In the genomic region with DNA sequence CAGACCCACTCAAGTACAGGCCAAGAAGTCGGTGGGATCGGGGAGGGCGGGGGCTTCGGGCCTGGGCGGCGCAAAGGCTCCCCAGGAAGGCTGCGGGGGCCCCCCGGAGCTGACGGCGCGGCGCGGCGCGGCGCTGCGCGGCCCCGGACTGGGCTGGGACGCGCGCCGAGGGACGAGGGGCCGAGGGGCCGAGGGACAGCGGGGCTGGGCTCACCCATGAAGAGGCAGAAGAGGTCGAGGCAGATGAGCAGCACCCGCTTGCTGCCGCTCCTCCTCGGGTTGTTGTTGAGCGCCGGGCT, we compare ENCODE assay signal across 8 cellular contexts. TPM values are rescaled to one million over a fixed set of nuclear protein-coding genes. Genes with fewer than 3 reads are reported as not detected.
DNase-seq lines count a peak whose midpoint lies in the region; ATAC-seq, FAIRE-seq and TF ChIP-seq lines count a peak whose summit lies in the region.

No MANE protein-coding gene starts in this region.

- no peak for FAIRE-seq in GM12891 (lab: Jason Lieb, UNC)

- H4K20me1 ChIP-seq in PC-3 (ENCODE audit: low read length) = peaks cover 34% of the 10 kb centered on the region

- POLR2A ChIA-PET in PC-3 (lab: Charles Lee; ENCODE audit: unreplicated experiment) = interaction anchor here (1.5 kb wide), 1 partner anchor 9 kb away, joined by 3 read pairs; no protein-coding TSS in a partner anchor

- ATAC-seq in PC-3 (peak; percentile 9; the same call in 1 of the 2 replicates), esophagus mucosa (peak; percentile 46), GM18502 (IDR thresholded peaks at IDR 0.05; ENCODE audit: poor library complexity, unreplicated experiment) (no peak), HG02970 (IDR thresholded peaks at IDR 0.05; ENCODE audit: low FRiP score, unreplicated experiment) (no peak)

- peak overlapping the region; percentile 73 for H3K9ac ChIP-seq in PC-3 (ENCODE audit: low read length)

- no peaks in the 10 kb centered on the region for H3K36me3 Mint-ChIP-seq in neural crest cell (ENCODE audit: low read depth)

- TF ChIP-seq POLR2A in GM12891 (IDR thresholded peaks at IDR 0.05; ENCODE audit: low read depth, low read length) = no peak

- no peak for TF ChIP-seq CTCF in PC-3 (conservative IDR thresholded peaks at IDR 0.05; ENCODE audit: low read depth, low read length)
- no peak for TF ChIP-seq CTCF in neural crest cell (conservative IDR thresholded peaks at IDR 0.05)

- DNase-seq in GM12891 (ENCODE audit: insufficient read length, low spot score) = peak; percentile 31
- no peak for DNase-seq in PC-3
- DNase-seq in neural crest cell (ENCODE audit: low read depth, low spot score) = no peak
- DNase-seq in NCI-H146 treated with DMSO at 0.1 percent for 48 hours (lab: John Stamatoyannopoulos, UW; ENCODE audit: unreplicated experiment) = no peak
- DNase-seq in NCI-H526 (lab: John Stamatoyannopoulos, UW) = no peak

- H3K27me3 ChIP-seq in PC-3 (ENCODE audit: low read length) = no peaks in the 10 kb centered on the region

- BruUV-seq in PC-3 (replicated peaks; lab: Mats Ljungman, UMichigan) = no TSS peak

- peak overlapping the region; percentile 68 for H3K27ac ChIP-seq in PC-3 (ENCODE audit: low read length)

- H3K4me3 Mint-ChIP-seq in neural crest cell = peak overlapping the region; percentile 99

- peak overlapping the region; percentile 94 for H3K4me3 ChIP-seq in PC-3 (ENCODE audit: low read length)

- H3F3A ChIP-seq in PC-3 (ENCODE audit: low read length, unreplicated experiment) = no peaks in the 10 kb centered on the region

- H3K4me1 ChIP-seq in PC-3 (ENCODE audit: insufficient read depth, low read length) = peaks cover 33% of the 10 kb centered on the region

- H2AFZ ChIP-seq in PC-3 (ENCODE audit: low read length) = peak overlapping the region; percentile 94

- peak overlapping the region; percentile 98 for H3K27ac Mint-ChIP-seq in neural crest cell (ENCODE audit: unreplicated experiment)

- CTCF ChIA-PET in PC-3 (lab: Charles Lee) = interaction anchor here (0.8 to 1.1 kb wide), 2 partner anchors 711 to 1072 kb away, joined by 3 read pairs; no protein-coding TSS in a partner anchor

- intact Hi-C loops in PC-3 (cut with micrococcal nuclease) = loop anchor here (2.0 to 10.0 kb wide), 10 partner anchors 106 to 1104 kb away; no protein-coding TSS in a partner anchor

- H3K27me3 Mint-ChIP-seq in neural crest cell (ENCODE audit: low read depth) = no peaks in the 10 kb centered on the region

- H3K36me3 ChIP-seq in PC-3 (ENCODE audit: low read depth, low read length) = no peaks in the 10 kb centered on the region

- H3K4me2 ChIP-seq in PC-3 (ENCODE audit: low read length) = peak overlapping the region; percentile 91

- H3K4me1 Mint-ChIP-seq in neural crest cell = peaks cover 44% of the 10 kb centered on the region

- peaks cover 56% of the 10 kb centered on the region for H3K79me2 ChIP-seq in PC-3 (ENCODE audit: low read length)

- no peaks in the 10 kb centered on the region for H3K9me3 Mint-ChIP-seq in neural crest cell

- H3K9me2 ChIP-seq in PC-3 (replicated peaks; ENCODE audit: low read length) = no peaks in the 10 kb centered on the region

- H3K9me3 ChIP-seq in PC-3 (ENCODE audit: low read length) = no peaks in the 10 kb centered on the region

TF ChIP-seq in GM12891, 5 proteins besides CTCF, POLR2A, EP300 and RAD21:
- no peak for TF ChIP-seq POU2F2 (IDR thresholded peaks at IDR 0.05; ENCODE audit: low read depth, low read length)
- no peak for TF ChIP-seq TAF1 (IDR thresholded peaks at IDR 0.05; ENCODE audit: low read depth, low read length)
- no peak for TF ChIP-seq SPI1 (IDR thresholded peaks at IDR 0.05; ENCODE audit: low read depth, low read length)
TF ChIP-seq in GM12891: peak in this region for 0.

RNA-seq across cellular contexts. Expression of gene PLPP3, which starts 0.8 kb away (rescaled TPM):
- 0.22 TPM for polyA plus RNA-seq in GM12891 (2012; ENCODE audit: low read depth, missing spikeins)
- total RNA-seq in PC-3 (2014; rRNA removed) (32.8 and 41.0 TPM in 2 replicates), esophagus mucosa (14.7 TPM), neural crest cell (21.2 and 24.7 TPM in 2 replicates)

Comparison
In these comparisons a context has a peak if more than half of its experiments do, and no peak if none do; other contexts are left out.
1. ATAC-seq: peak in PC-3 (single experiment) and esophagus mucosa (single experiment); none in GM18502 (single experiment) and HG02970 (single experiment).